ENCODE assay signal across 7 cellular contexts in the genomic region with DNA sequence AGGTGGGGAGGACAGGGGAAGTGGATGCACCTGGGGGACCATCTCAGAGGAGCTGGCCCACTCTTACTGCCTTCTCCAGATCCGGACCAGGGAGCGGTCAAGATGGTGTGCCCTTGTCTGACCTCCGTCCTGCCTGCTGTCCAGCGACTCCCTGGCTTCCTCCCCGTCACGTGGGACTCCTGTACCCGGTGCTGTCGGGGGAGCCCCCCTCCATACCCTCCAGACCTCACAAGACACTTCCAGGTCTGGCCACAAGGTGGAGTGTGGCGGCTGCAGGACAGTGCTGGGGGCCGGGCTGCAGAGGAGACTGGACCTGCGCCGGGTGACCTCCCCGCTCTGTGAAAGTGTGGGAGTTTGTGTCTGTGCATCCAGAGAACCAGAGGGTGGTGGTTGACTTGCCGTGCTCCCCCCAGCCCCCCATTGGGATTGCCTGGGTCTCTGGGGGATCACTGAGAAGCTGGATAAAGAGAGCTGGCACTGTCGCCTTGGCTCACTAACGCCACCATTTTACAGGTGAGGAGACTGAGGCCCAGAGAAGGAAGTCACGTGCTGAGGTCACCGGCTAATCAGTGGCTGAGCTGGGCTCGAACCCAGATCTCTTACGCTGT. TPM values are rescaled to one million over a fixed set of nuclear protein-coding genes. Genes with fewer than 3 reads are reported as not detected.
DNase-seq lines count a peak whose midpoint lies in the region; ATAC-seq and TF ChIP-seq lines count a peak whose summit lies in the region.

No MANE protein-coding gene starts in this region.

- H3K27ac ChIP-seq in endodermal cell (ENCODE audit: low read depth, low read length): no peak overlapping the region

- no peaks in the 10 kb centered on the region for H3K36me3 ChIP-seq in endodermal cell (ENCODE audit: control insufficient read depth, insufficient read depth, low read length)

- H3K4me3 Mint-ChIP-seq in HFFc6 (no peak overlapping the region), endodermal cell (no peak overlapping the region)
- no peak overlapping the region for H3K4me3 Mint-ChIP-seq in activated CD8-positive, alpha-beta T cell treated with anti-CD3 and anti-CD28 coated beads for 36 hours

- intact Hi-C loops in activated CD8-positive, alpha-beta T cell treated with anti-CD3 and anti-CD28 coated beads for 36 hours (cut with micrococcal nuclease): loop anchor here (5.0 kb wide), 2 partner anchors 33 to 272 kb away; no protein-coding TSS in a partner anchor

- H3K9me3 Mint-ChIP-seq in HFFc6: no peaks in the 10 kb centered on the region
- no peaks in the 10 kb centered on the region for H3K9me3 Mint-ChIP-seq in activated CD8-positive, alpha-beta T cell treated with anti-CD3 and anti-CD28 coated beads for 36 hours
- H3K9me3 Mint-ChIP-seq in endodermal cell: no peaks in the 10 kb centered on the region

- peaks cover 15% of the 10 kb centered on the region for H3K4me1 ChIP-seq in endodermal cell (ENCODE audit: control insufficient read depth, insufficient read depth, low read length)

- no peaks in the 10 kb centered on the region for H3K4me1 Mint-ChIP-seq in HFFc6 (ENCODE audit: low read depth)
- H3K4me1 Mint-ChIP-seq in activated CD8-positive, alpha-beta T cell treated with anti-CD3 and anti-CD28 coated beads for 36 hours (ENCODE audit: low read depth): peaks cover 7% of the 10 kb centered on the region
- peaks cover 27% of the 10 kb centered on the region for H3K4me1 Mint-ChIP-seq in endodermal cell

- TF ChIP-seq CTCF in GM10266 (IDR thresholded peaks at IDR 0.05; ENCODE audit: control insufficient read depth, insufficient read depth, low read depth, missing control alignments): peak; percentile 87
- TF ChIP-seq CTCF in HFFc6 (IDR thresholded peaks at IDR 0.05): peak; percentile 90
- TF ChIP-seq CTCF in activated CD8-positive, alpha-beta T cell treated with anti-CD3 and anti-CD28 coated beads for 36 hours (IDR thresholded peaks at IDR 0.05): peak; percentile 91
- peak; percentile 91 for TF ChIP-seq CTCF in endodermal cell (conservative IDR thresholded peaks at IDR 0.05)

- POLR2A ChIA-PET in activated CD8-positive, alpha-beta T cell treated with anti-CD3 and anti-CD28 coated beads for 36 hours (lab: Charles Lee): interaction anchor here (0.7 to 1.7 kb wide), 3 partner anchors 15 to 380 kb away, joined by 3 to 5 read pairs (median 3); no protein-coding TSS in a partner anchor

- no peaks in the 10 kb centered on the region for H3K9me3 ChIP-seq in endodermal cell (ENCODE audit: control insufficient read depth, low read length)

- peak; percentile 87 for DNase-seq in GM10266 (ENCODE audit: extremely low spot score)
- DNase-seq in HFFc6: peak; percentile 43
- DNase-seq in NCI-H345 treated with DMSO at 0.1 percent for 48 hours (lab: John Stamatoyannopoulos, UW; ENCODE audit: unreplicated experiment): peak; percentile 8
- DNase-seq in activated CD8-positive, alpha-beta T cell treated with anti-CD3 and anti-CD28 coated beads for 36 hours: peak; percentile 79
- DNase-seq in endodermal cell: peak; percentile 96
- peak; percentile 47 for DNase-seq in mucosa of gallbladder (ENCODE audit: low spot score)
- DNase-seq in stromal cell of bone marrow (ENCODE audit: low read depth): peak; percentile 16

- H3K4me3 ChIP-seq in endodermal cell (ENCODE audit: low read length): no peak overlapping the region

- 33 to 54% methylated on average over 5 to 20 of the region's 20 CpGs for WGBS in endodermal cell (ENCODE audit: insufficient coverage in 1 of 2, insufficient read length in 1 of 2), 2 experiments

- H3K27me3 Mint-ChIP-seq in HFFc6 (ENCODE audit: insufficient read depth): peaks cover 26% of the 10 kb centered on the region
- peaks cover 9% of the 10 kb centered on the region for H3K27me3 Mint-ChIP-seq in activated CD8-positive, alpha-beta T cell treated with anti-CD3 and anti-CD28 coated beads for 36 hours
- peaks cover 32% of the 10 kb centered on the region for H3K27me3 Mint-ChIP-seq in endodermal cell (ENCODE audit: insufficient read depth)

- H3K27ac Mint-ChIP-seq in HFFc6 (no peak overlapping the region), endodermal cell (no peak overlapping the region)
- H3K27ac Mint-ChIP-seq in activated CD8-positive, alpha-beta T cell treated with anti-CD3 and anti-CD28 coated beads for 36 hours: no peak overlapping the region

- H3K27me3 ChIP-seq in endodermal cell (ENCODE audit: control insufficient read depth, insufficient read depth, low read length, poor library complexity, severe bottlenecking): peaks cover 11% of the 10 kb centered on the region

- no peak overlapping the region for H3K9ac ChIP-seq in endodermal cell (ENCODE audit: extremely low read depth, low read length, poor library complexity, severe bottlenecking)

- peak; percentile 84 for ATAC-seq in activated CD8-positive, alpha-beta T cell treated with anti-CD3 and anti-CD28 coated beads for 36 hours

- H3K36me3 Mint-ChIP-seq in HFFc6 (ENCODE audit: low read depth) (no peaks in the 10 kb centered on the region), endodermal cell (ENCODE audit: low read depth) (no peaks in the 10 kb centered on the region)
- H3K36me3 Mint-ChIP-seq in activated CD8-positive, alpha-beta T cell treated with anti-CD3 and anti-CD28 coated beads for 36 hours (ENCODE audit: low read depth): no peaks in the 10 kb centered on the region

- CTCF ChIA-PET in activated CD8-positive, alpha-beta T cell treated with anti-CD3 and anti-CD28 coated beads for 36 hours (lab: Charles Lee): interaction anchor here (0.6 to 3.9 kb wide), 35 partner anchors 9 to 687 kb away, joined by 3 to 42 read pairs (median 4); no protein-coding TSS in a partner anchor

RNA-seq across cellular contexts. Expression of a gene that starts 1.9 kb away (rescaled TPM):
- not detected for total RNA-seq in HFFc6 (2021; fragmentation: NEBNext Ultra II Directional; extraction: Animal tissue kit (Norgen Biotek cat#: 25700))
- under 1 TPM in 1 of 2 experiments, not detected in 1; 0.09 TPM for total RNA-seq in activated CD8-positive, alpha-beta T cell treated with anti-CD3 and anti-CD28 coated beads for 36 hours
- total RNA-seq in endodermal cell (1 to 10 TPM in 1 of 2 donors, under 1 TPM in 1; 0.75 to 2.0 TPM), mucosa of gallbladder (0.06 TPM)
- polyA plus RNA-seq in endodermal cell (2013, experiment 1 of 2): 92.5 TPM
- 79.0 TPM for polyA plus RNA-seq in endodermal cell (2013, experiment 2 of 2)

Comparison
In these comparisons a context has a peak if more than half of its experiments do, and no peak if none do; other contexts are left out.
1. DNase-seq: peak in every context shown above with its lines; median percentile 96 in endodermal cell; 87 in GM10266; 79 in activated CD8-positive, alpha-beta T cell treated with anti-CD3 and anti-CD28 coated beads for 36 hours; 47 in mucosa of gallbladder; 43 in HFFc6; 16 in stromal cell of bone marrow; 8 in NCI-H345 treated with DMSO at 0.1 percent for 48 hours.